In genomic region chr11:59285716-59286260, GRCh38 we compare ENCODE assay signal across 19 cellular contexts.
"Had no signal": no experiment of that assay in that cellular context is flagged by ENCODE, and none has a peak within 500 bp of the region (broad histone marks: within the 10 kb centered on the region; RNA-seq: fewer than 3 reads in every experiment).

No MANE protein-coding gene starts in this region.

- H3K36me3 Mint-ChIP-seq: natural killer cell; stimulated activated memory B cell treated with anti-CD40 and anti-IgM and Interleukin-4, amounts not matched to agents 10 μg/mL and 1 μg/mL and 100 μg/mL, for 72 hours had no signal

- H3K27me3 Mint-ChIP-seq: stimulated activated memory B cell treated with anti-CD40 and anti-IgM and Interleukin-4, amounts not matched to agents 10 μg/mL and 1 μg/mL and 100 μg/mL, for 72 hours had no signal

- H3K27ac Mint-ChIP-seq: natural killer cell; stimulated activated memory B cell treated with anti-CD40 and anti-IgM and Interleukin-4, amounts not matched to agents 10 μg/mL and 1 μg/mL and 100 μg/mL, for 72 hours; stimulated activated naive CD8-positive, alpha-beta T cell treated with anti-CD3 and anti-CD28 coated beads, Interleukin-15, Interleukin-2, amounts not matched to agents 100 ng/mL and 50 ng/mL, for 24 hours had no signal

- H3K9me3 Mint-ChIP-seq: natural killer cell; stimulated activated memory B cell treated with anti-CD40 and anti-IgM and Interleukin-4, amounts not matched to agents 10 μg/mL and 1 μg/mL and 100 μg/mL, for 72 hours; stimulated activated naive CD8-positive, alpha-beta T cell treated with anti-CD3 and anti-CD28 coated beads, Interleukin-15, Interleukin-2, amounts not matched to agents 100 ng/mL and 50 ng/mL, for 24 hours had no signal

- H3K27me3 ChIP-seq: colonic mucosa, gastrocnemius medialis, spleen, tibial nerve had no signal

- H3K27ac ChIP-seq: colonic mucosa, gastrocnemius medialis, heart right ventricle, tibial nerve had no signal

- H3K9me3 ChIP-seq: colonic mucosa, gastrocnemius medialis, heart right ventricle, mucosa of descending colon, spleen, tibial nerve had no signal

- ATAC-seq: gastrocnemius medialis; heart right ventricle; mucosa of descending colon; natural killer cell; sciatic nerve; stimulated activated memory B cell treated with anti-CD40 and anti-IgM and Interleukin-4, amounts not matched to agents 10 μg/mL and 1 μg/mL and 100 μg/mL, for 72 hours had no signal

- DNase-seq: colonic mucosa; dermis blood vessel endothelial cell; erythroblast; gastrocnemius medialis; heart right ventricle; hypothalamus; kidney glomerular epithelial cell; mucosa of descending colon; natural killer cell; posterior cingulate gyrus; spleen; stimulated activated CD4-positive, alpha-beta T cell treated with anti-CD3 and anti-CD28 coated beads, Interleukin-15, amount 100 ng/mL, for 24 hours; stimulated activated CD4-positive, alpha-beta T cell treated with anti-CD3 and anti-CD28 coated beads, Interleukin-1b, Interleukin-23, amount 100 ng/mL, for 48 hours; stimulated activated CD4-positive, alpha-beta T cell treated with anti-CD3 and anti-CD28 coated beads, Interleukin-4, amount 100 ng/mL, for 24 hours had no signal

- H3K4me3 Mint-ChIP-seq: natural killer cell; neural crest cell; stimulated activated memory B cell treated with anti-CD40 and anti-IgM and Interleukin-4, amounts not matched to agents 10 μg/mL and 1 μg/mL and 100 μg/mL, for 72 hours; stimulated activated naive CD8-positive, alpha-beta T cell treated with anti-CD3 and anti-CD28 coated beads, Interleukin-15, Interleukin-2, amounts not matched to agents 100 ng/mL and 50 ng/mL, for 24 hours had no signal

- H3K4me1 ChIP-seq: colonic mucosa, gastrocnemius medialis had no signal

- H3K4me3 ChIP-seq: colonic mucosa, gastrocnemius medialis, heart right ventricle, mucosa of descending colon, spleen, tibial nerve had no signal

- H3K36me3 ChIP-seq: colonic mucosa, gastrocnemius medialis, heart right ventricle, spleen, tibial nerve had no signal
